8 cellular contexts compared by ENCODE assay signal in genomic region chr16:17556276-17557052, GRCh38.
A peak's percentile ranks its signal among the peaks of the same experiment; 100 is the strongest.
DNase-seq lines count a peak whose midpoint lies in the region; ATAC-seq and TF ChIP-seq lines count a peak whose summit lies in the region.

No MANE protein-coding gene starts in this region.

- H3K27ac Mint-ChIP-seq in activated CD8-positive, alpha-beta T cell treated with anti-CD3 and anti-CD28 coated beads for 36 hours, result no peak overlapping the region
- no peak overlapping the region for H3K27ac Mint-ChIP-seq in activated CD8-positive, alpha-beta T cell treated with anti-CD3 and anti-CD28 coated beads, Interleukin-2, amount 10 ng/mL, durations not matched to agents 7 days and 5 days
- H3K27ac Mint-ChIP-seq in brain, result no peak overlapping the region

- no peak overlapping the region for H4K8ac ChIP-seq in neuronal stem cell (ENCODE audit: low read depth, low read length)

- H3K4me3 ChIP-seq in NB4 (ENCODE audit: low read depth, low read length), result no peak overlapping the region
- no peak overlapping the region for H3K4me3 ChIP-seq in neuronal stem cell (ENCODE audit: low read length in 2 of 2)
- H3K4me3 ChIP-seq in testis, result no peak overlapping the region

- CTCF ChIA-PET in activated CD8-positive, alpha-beta T cell treated with anti-CD3 and anti-CD28 coated beads for 36 hours (lab: Charles Lee), result interaction anchor here (0.6 to 2.6 kb wide), 13 partner anchors 9 to 344 kb away, joined by 3 to 28 read pairs (median 4); no protein-coding TSS in a partner anchor
- CTCF ChIA-PET in activated CD8-positive, alpha-beta T cell treated with anti-CD3 and anti-CD28 coated beads, Interleukin-2, amount 10 ng/mL, durations not matched to agents 7 days and 5 days (lab: Charles Lee), result interaction anchor here (1.0 to 3.6 kb wide), 6 partner anchors 10 to 683 kb away, joined by 3 to 26 read pairs (median 4); no protein-coding TSS in a partner anchor

- no peaks in the 10 kb centered on the region for H3K9me3 Mint-ChIP-seq in activated CD8-positive, alpha-beta T cell treated with anti-CD3 and anti-CD28 coated beads for 36 hours
- no peaks in the 10 kb centered on the region for H3K9me3 Mint-ChIP-seq in activated CD8-positive, alpha-beta T cell treated with anti-CD3 and anti-CD28 coated beads, Interleukin-2, amount 10 ng/mL, durations not matched to agents 7 days and 5 days (ENCODE audit: insufficient read depth)
- no peaks in the 10 kb centered on the region for H3K9me3 Mint-ChIP-seq in brain

- no peak overlapping the region for H2BK15ac ChIP-seq in neuronal stem cell (ENCODE audit: low read length)

- no peak overlapping the region for H3K14ac ChIP-seq in neuronal stem cell (ENCODE audit: low read length)

- peaks cover 1% of the 10 kb centered on the region for H3K27me3 Mint-ChIP-seq in activated CD8-positive, alpha-beta T cell treated with anti-CD3 and anti-CD28 coated beads for 36 hours
- H3K27me3 Mint-ChIP-seq in activated CD8-positive, alpha-beta T cell treated with anti-CD3 and anti-CD28 coated beads, Interleukin-2, amount 10 ng/mL, durations not matched to agents 7 days and 5 days (ENCODE audit: low read depth), result peaks cover 15% of the 10 kb centered on the region
- peaks cover 4% of the 10 kb centered on the region for H3K27me3 Mint-ChIP-seq in brain

- no peak overlapping the region for H2BK5ac ChIP-seq in neuronal stem cell (ENCODE audit: low read length)

- no peak overlapping the region for H3K23ac ChIP-seq in neuronal stem cell (ENCODE audit: low read depth, low read length, poor library complexity)

- H3K27ac ChIP-seq in neuronal stem cell (replicated peaks; ENCODE audit: low read length) (no peak overlapping the region), testis (no peak overlapping the region)

- H3K36me3 ChIP-seq in neuronal stem cell (replicated peaks in 1 of 2; ENCODE audit: control insufficient read depth in 2 of 2, insufficient read depth in 2 of 2, low read length in 2 of 2) (no peaks in the 10 kb centered on the region), testis (ENCODE audit: low read depth, missing control alignments) (no peaks in the 10 kb centered on the region)

- no peak overlapping the region for H4K91ac ChIP-seq in neuronal stem cell (ENCODE audit: low read depth, low read length, poor library complexity)

- H3K9me3 ChIP-seq in neuronal stem cell (replicated peaks in 1 of 2; ENCODE audit: control insufficient read depth in 2 of 2, insufficient read depth in 1 of 2, low read depth in 1 of 2, low read length in 2 of 2) (no peaks in the 10 kb centered on the region), testis (no peaks in the 10 kb centered on the region)

- H3K4ac ChIP-seq in neuronal stem cell (ENCODE audit: low read length), result no peak overlapping the region

- peak; percentile 64 for TF ChIP-seq CTCF in activated CD8-positive, alpha-beta T cell treated with anti-CD3 and anti-CD28 coated beads for 36 hours (IDR thresholded peaks at IDR 0.05)
- peak; percentile 63 for TF ChIP-seq CTCF in NB4 (IDR thresholded peaks at IDR 0.05; ENCODE audit: low read depth, low read length)
- peak; percentile 38 to 74 for TF ChIP-seq CTCF in brain (conservative IDR thresholded peaks at IDR 0.05)
- peak in 1 of 3 experiments; percentile 51 for TF ChIP-seq CTCF in testis (IDR thresholded peaks at IDR 0.05)

- no peak overlapping the region for H3K9ac ChIP-seq in neuronal stem cell (ENCODE audit: low read depth, low read length, poor library complexity)

- H3K27me3 ChIP-seq in neuronal stem cell (ENCODE audit: control insufficient read depth in 3 of 3, insufficient read depth in 3 of 3, low read depth in 1 of 3, low read length in 3 of 3), result peaks cover 0 to 20% (median 0%) of the 10 kb centered on the region in 3 experiments
- no peaks in the 10 kb centered on the region for H3K27me3 ChIP-seq in testis

- H3K4me2 ChIP-seq in neuronal stem cell (ENCODE audit: insufficient read depth, low read length, poor library complexity, severe bottlenecking), result no peak overlapping the region

- no peaks in the 10 kb centered on the region for H3K79me1 ChIP-seq in neuronal stem cell (ENCODE audit: low read depth, low read length)

- no peak overlapping the region for H3K18ac ChIP-seq in neuronal stem cell (ENCODE audit: low read length)

- H3K4me1 ChIP-seq in neuronal stem cell (ENCODE audit: control insufficient read depth in 2 of 2, insufficient read depth in 1 of 2, low read depth in 1 of 2, low read length in 2 of 2) (peaks cover 0 to 2% of the 10 kb centered on the region in 2 donors), testis (no peaks in the 10 kb centered on the region)

- H2AFZ ChIP-seq in neuronal stem cell (ENCODE audit: low read length), result no peak overlapping the region

- intact Hi-C loops in activated CD8-positive, alpha-beta T cell treated with anti-CD3 and anti-CD28 coated beads for 36 hours (cut with micrococcal nuclease), result no loop called here
- intact Hi-C loops in posterior cingulate gyrus (cut with DNase I) (no loop called here), testis (cut with DNase I; ENCODE audit: low total_unique reads) (no loop called here)

- H2AK5ac ChIP-seq in neuronal stem cell (ENCODE audit: low read depth, low read length), result no peak overlapping the region

- POLR2A ChIA-PET in activated CD8-positive, alpha-beta T cell treated with anti-CD3 and anti-CD28 coated beads for 36 hours (lab: Charles Lee), result no interaction called here
- POLR2A ChIA-PET in activated CD8-positive, alpha-beta T cell treated with anti-CD3 and anti-CD28 coated beads, Interleukin-2, amount 10 ng/mL, durations not matched to agents 7 days and 5 days (lab: Charles Lee), result no interaction called here

- TF ChIP-seq POLR2A in NB4 (IDR thresholded peaks at IDR 0.05; ENCODE audit: extremely low read depth, insufficient read length) (no peak), testis (IDR thresholded peaks at IDR 0.05) (no peak)

- ATAC-seq in activated CD8-positive, alpha-beta T cell treated with anti-CD3 and anti-CD28 coated beads for 36 hours, result no peak
- ATAC-seq in activated CD8-positive, alpha-beta T cell treated with anti-CD3 and anti-CD28 coated beads, Interleukin-2, amount 10 ng/mL, durations not matched to agents 7 days and 5 days, result no peak
- ATAC-seq in HG02571 (IDR thresholded peaks at IDR 0.05; ENCODE audit: unreplicated experiment), result no peak

- no peak overlapping the region for H2BK12ac ChIP-seq in neuronal stem cell (ENCODE audit: low read length)

- no peak overlapping the region for H2BK120ac ChIP-seq in neuronal stem cell (ENCODE audit: low read depth, low read length)

- DNase-seq in activated CD8-positive, alpha-beta T cell treated with anti-CD3 and anti-CD28 coated beads for 36 hours, result peak; percentile 6
- DNase-seq in activated CD8-positive, alpha-beta T cell treated with anti-CD3 and anti-CD28 coated beads, Interleukin-2, amount 10 ng/mL, durations not matched to agents 7 days and 5 days, result no peak
- DNase-seq in NB4 (ENCODE audit: low read depth) (peak; percentile 28), neuronal stem cell (ENCODE audit: low spot score) (peak; percentile 26), posterior cingulate gyrus (no peak), testis (no peak)

- no peaks in the 10 kb centered on the region for H3K36me3 Mint-ChIP-seq in activated CD8-positive, alpha-beta T cell treated with anti-CD3 and anti-CD28 coated beads for 36 hours (ENCODE audit: low read depth)
- no peaks in the 10 kb centered on the region for H3K36me3 Mint-ChIP-seq in activated CD8-positive, alpha-beta T cell treated with anti-CD3 and anti-CD28 coated beads, Interleukin-2, amount 10 ng/mL, durations not matched to agents 7 days and 5 days (ENCODE audit: low read depth)
- H3K36me3 Mint-ChIP-seq in brain, result no peaks in the 10 kb centered on the region

- WGBS in neuronal stem cell (ENCODE audit: extremely low coverage in 2 of 2, insufficient read length in 2 of 2, insufficient replicate concordance in 1 of 2), 2 donors, result no CpG with 5 or more reads among the region's 7 CpGs
- WGBS in testis, 2 donors, result 32 to 44% methylated on average over 7 of the region's 7 CpGs

- no peak overlapping the region for H3K4me3 Mint-ChIP-seq in activated CD8-positive, alpha-beta T cell treated with anti-CD3 and anti-CD28 coated beads for 36 hours
- H3K4me3 Mint-ChIP-seq in activated CD8-positive, alpha-beta T cell treated with anti-CD3 and anti-CD28 coated beads, Interleukin-2, amount 10 ng/mL, durations not matched to agents 7 days and 5 days, result no peak overlapping the region
- no peak overlapping the region for H3K4me3 Mint-ChIP-seq in brain

- no peaks in the 10 kb centered on the region for H3K4me1 Mint-ChIP-seq in activated CD8-positive, alpha-beta T cell treated with anti-CD3 and anti-CD28 coated beads for 36 hours (ENCODE audit: low read depth)
- H3K4me1 Mint-ChIP-seq in activated CD8-positive, alpha-beta T cell treated with anti-CD3 and anti-CD28 coated beads, Interleukin-2, amount 10 ng/mL, durations not matched to agents 7 days and 5 days (ENCODE audit: low read depth), result no peaks in the 10 kb centered on the region
- H3K4me1 Mint-ChIP-seq in brain, result peaks cover 6% of the 10 kb centered on the region

Comparison
In these comparisons a context has a peak if more than half of its experiments do, and no peak if none do; other contexts are left out.
1. DNase-seq: peak in activated CD8-positive, alpha-beta T cell treated with anti-CD3 and anti-CD28 coated beads for 36 hours (single experiment), NB4 (single experiment) and neuronal stem cell (single experiment); none in activated CD8-positive, alpha-beta T cell treated with anti-CD3 and anti-CD28 coated beads, Interleukin-2, amount 10 ng/mL, durations not matched to agents 7 days and 5 days (single experiment), posterior cingulate gyrus (0 of 10) and testis (single experiment).